In genomic region chr4:124884316-124884715, GRCh38 we compare ENCODE assay signal across 13 cellular contexts.
DNase-seq lines count a peak whose midpoint lies in the region; ATAC-seq and TF ChIP-seq lines count a peak whose summit lies in the region.
"Had no signal": no experiment of that assay in that cellular context is flagged by ENCODE, and none has a peak within 500 bp of the region (broad histone marks: within the 10 kb centered on the region; RNA-seq: fewer than 3 reads in every experiment).

No MANE protein-coding gene starts in this region.

- H3K79me2 ChIP-seq in H9 (ENCODE audit: insufficient read depth, low read length) (no peaks in the 10 kb centered on the region), mesendoderm (ENCODE audit: control insufficient read depth, insufficient read depth, low read length) (no peaks in the 10 kb centered on the region)

- intact Hi-C loops in CD4-positive, alpha-beta T cell (cut with DNase I, micrococcal nuclease) = no loop called here
- intact Hi-C loops in upper lobe of right lung (cut with DNase I) = no loop called here

- H3K56ac ChIP-seq in H9 (ENCODE audit: insufficient read length, low read depth, low read length) (no peak overlapping the region), mesendoderm (ENCODE audit: low read length) (no peak overlapping the region)

- no peak overlapping the region for H2BK20ac ChIP-seq in H9 (ENCODE audit: low read depth, low read length, poor library complexity, severe bottlenecking)

- H3K4me1 ChIP-seq in H9 (ENCODE audit: insufficient read depth, low read length) = no peaks in the 10 kb centered on the region
- H3K4me1 ChIP-seq in mesendoderm (ENCODE audit: control insufficient read depth, low read depth, low read length) = no peaks in the 10 kb centered on the region
- no peaks in the 10 kb centered on the region for H3K4me1 ChIP-seq in upper lobe of right lung
- H3K4me1 ChIP-seq: Caco-2, HAP-1 had no signal

- H4K91ac ChIP-seq in H9 (ENCODE audit: insufficient read length, low read depth, low read length) = no peak overlapping the region

- H2AK5ac ChIP-seq in H9 (ENCODE audit: insufficient read length, low read length) (no peak overlapping the region), mesendoderm (ENCODE audit: low read length) (no peak overlapping the region)

- no peak for TF ChIP-seq CTCF in H9 (conservative IDR thresholded peaks at IDR 0.05)
- no peak for TF ChIP-seq CTCF in WTC11 (IDR thresholded peaks at IDR 0.05)
- TF ChIP-seq CTCF in CD4-positive, alpha-beta T cell (IDR thresholded peaks at IDR 0.05) = no peak
- no peak for TF ChIP-seq CTCF in upper lobe of right lung (IDR thresholded peaks at IDR 0.05)

- WGBS in H9 (ENCODE audit: extremely low coverage, insufficient read length, low lambda C conversion rate) = no CpG with 5 or more reads among the region's 2 CpGs
- WGBS in mesendoderm (ENCODE audit: extremely low coverage, insufficient coverage, low lambda C conversion rate) = no CpG with 5 or more reads among the region's 2 CpGs

- H3K9me3 ChIP-seq in H9 (ENCODE audit: control insufficient read depth, low read depth, low read length) = no peaks in the 10 kb centered on the region
- no peaks in the 10 kb centered on the region for H3K9me3 ChIP-seq in CD4-positive, alpha-beta T cell (ENCODE audit: control insufficient read depth, low read length)
- H3K9me3 ChIP-seq in upper lobe of right lung = no peaks in the 10 kb centered on the region
- H3K9me3 ChIP-seq: Caco-2, HAP-1 had no signal

- no peak overlapping the region for H2BK12ac ChIP-seq in H9 (ENCODE audit: insufficient read length, low read depth, low read length)

- H3K4ac ChIP-seq in H9 (ENCODE audit: low read depth, low read length) = no peak overlapping the region
- H3K4ac ChIP-seq in mesendoderm (ENCODE audit: low read depth, low read length) = no peak overlapping the region

- H3K4me1 Mint-ChIP-seq in H9 (peaks cover 18% of the 10 kb centered on the region in 2 experiments), WTC11 (peaks cover 17% of the 10 kb centered on the region)
- H3K4me1 Mint-ChIP-seq in CD4-positive, alpha-beta T cell (ENCODE audit: low read depth) = no peaks in the 10 kb centered on the region

- H3T11ph ChIP-seq in H9 (ENCODE audit: low read length) = no peak overlapping the region

- H2AFZ ChIP-seq in H9 (ENCODE audit: low read length) = no peak overlapping the region

- no peak overlapping the region for H3K23ac ChIP-seq in H9 (ENCODE audit: insufficient read length, low read depth, low read length)
- H3K23ac ChIP-seq in mesendoderm (ENCODE audit: low read length) = no peak overlapping the region

- POLR2A ChIA-PET in WTC11 (lab: Charles Lee) = no interaction called here
- POLR2A ChIA-PET in CD4-positive, alpha-beta T cell (lab: Charles Lee) = no interaction called here

- no peaks in the 10 kb centered on the region for H3K9me3 Mint-ChIP-seq in H9
- H3K9me3 Mint-ChIP-seq in WTC11 = peaks cover 5% of the 10 kb centered on the region
- peaks cover 2% of the 10 kb centered on the region for H3K9me3 Mint-ChIP-seq in CD4-positive, alpha-beta T cell
- H3K9me3 Mint-ChIP-seq: HFFc6 had no signal

- H3K36me3 Mint-ChIP-seq in H9 (ENCODE audit: insufficient read depth in 1 of 3, low read depth in 3 of 3) (no peaks in the 10 kb centered on the region), WTC11 (0 out of 2 replicates have a peak, but pooled peaks cover 2% of the 10 kb centered on the region)
- H3K36me3 Mint-ChIP-seq in CD4-positive, alpha-beta T cell (ENCODE audit: low read depth) = no peaks in the 10 kb centered on the region
- H3K36me3 Mint-ChIP-seq: CD8-positive, alpha-beta T cell had no signal

- H3K23me2 ChIP-seq in H9 (ENCODE audit: insufficient read length, low read depth, low read length, poor library complexity, severe bottlenecking) = no peaks in the 10 kb centered on the region

- H3K4me2 ChIP-seq in H9 (ENCODE audit: insufficient read depth, insufficient read length, low read length) (no peak overlapping the region), mesendoderm (ENCODE audit: low read length) (no peak overlapping the region)

- H3K14ac ChIP-seq in H9 (ENCODE audit: insufficient read depth, low read length) = no peak overlapping the region

- H4K8ac ChIP-seq in H9 (replicated peaks; ENCODE audit: insufficient read length, low read depth, low read length) = no peak overlapping the region
- H4K8ac ChIP-seq in mesendoderm (ENCODE audit: low read depth, low read length) = no peak overlapping the region

- no peak overlapping the region for H4K5ac ChIP-seq in H9 (ENCODE audit: insufficient read length, low read depth, low read length)
- no peak overlapping the region for H4K5ac ChIP-seq in mesendoderm (ENCODE audit: low read length)

- H3K4me3 ChIP-seq in mesendoderm (ENCODE audit: low read length) (no peak overlapping the region), upper lobe of right lung (no peak overlapping the region)
- H3K4me3 ChIP-seq: HAP-1 had no signal

- H3K27me3 Mint-ChIP-seq in H9 (ENCODE audit: low read depth) (no peaks in the 10 kb centered on the region), WTC11 (ENCODE audit: low read depth) (no peaks in the 10 kb centered on the region)
- H3K27me3 Mint-ChIP-seq in CD4-positive, alpha-beta T cell = no peaks in the 10 kb centered on the region

- no peaks in the 10 kb centered on the region for H4K20me1 ChIP-seq in H9 (ENCODE audit: control insufficient read depth, insufficient read depth, insufficient read length)

- H3K9ac ChIP-seq in H9 (ENCODE audit: extremely low read depth, insufficient read length, low read length) (no peak overlapping the region), mesendoderm (ENCODE audit: low read length) (no peak overlapping the region)

- no peak overlapping the region for H2BK120ac ChIP-seq in H9 (ENCODE audit: low read depth, low read length, poor library complexity, severe bottlenecking)
- no peak overlapping the region for H2BK120ac ChIP-seq in mesendoderm (ENCODE audit: low read depth, low read length)

- H3K4me3 Mint-ChIP-seq in H9 (no peak overlapping the region), WTC11 (no peak overlapping the region)
- H3K4me3 Mint-ChIP-seq in CD4-positive, alpha-beta T cell = no peak overlapping the region
- H3K4me3 Mint-ChIP-seq: CD8-positive, alpha-beta T cell; HFFc6 had no signal

- H3K18ac ChIP-seq in H9 (ENCODE audit: insufficient read length, low read depth, low read length) (no peak overlapping the region), mesendoderm (ENCODE audit: low read length) (no peak overlapping the region)

- H3K36me3 ChIP-seq in mesendoderm (ENCODE audit: control insufficient read depth, insufficient read depth, low read length) (no peaks in the 10 kb centered on the region), upper lobe of right lung (no peaks in the 10 kb centered on the region)
- H3K36me3 ChIP-seq: HAP-1 had no signal

- no peaks in the 10 kb centered on the region for H3K27me3 ChIP-seq in H9 (ENCODE audit: insufficient read depth, low read length)
- H3K27me3 ChIP-seq in mesendoderm (ENCODE audit: insufficient read depth, low read length, poor library complexity) = no peaks in the 10 kb centered on the region
- H3K27me3 ChIP-seq in CD4-positive, alpha-beta T cell (ENCODE audit: control insufficient read depth, insufficient read depth, low read length) = no peaks in the 10 kb centered on the region
- H3K27me3 ChIP-seq in upper lobe of right lung = no peaks in the 10 kb centered on the region

- H2BK15ac ChIP-seq in H9 (ENCODE audit: low read depth, low read length) = no peak overlapping the region
- H2BK15ac ChIP-seq in mesendoderm (replicated peaks; ENCODE audit: low read depth) = no peak overlapping the region

- H3K27ac ChIP-seq in H9 (ENCODE audit: insufficient read length, low read depth, low read length) (no peak overlapping the region), mesendoderm (ENCODE audit: low read depth, low read length) (no peak overlapping the region), upper lobe of right lung (no peak overlapping the region)
- H3K27ac ChIP-seq in CD4-positive, alpha-beta T cell (ENCODE audit: low read depth, low read length) = no peak overlapping the region

- H3K79me1 ChIP-seq in H9 (ENCODE audit: insufficient read depth, low read depth, low read length, poor library complexity, severe bottlenecking) = no peaks in the 10 kb centered on the region
- no peaks in the 10 kb centered on the region for H3K79me1 ChIP-seq in mesendoderm (ENCODE audit: low read length)

- H3K27ac Mint-ChIP-seq in H9 (peak overlapping the region in 2 of 3 experiments; percentile 28 to 84; a peak in 2 of 7 replicates), WTC11 (no peak overlapping the region)
- no peak overlapping the region for H3K27ac Mint-ChIP-seq in CD4-positive, alpha-beta T cell
- H3K27ac Mint-ChIP-seq: CD8-positive, alpha-beta T cell; HFFc6 had no signal

- DNase-seq in H9 (no peak), WTC11 (ENCODE audit: low spot score) (no peak), mesendoderm (peak; percentile 42), upper lobe of right lung (no peak)
- no peak for DNase-seq in CD4-positive, alpha-beta T cell
- DNase-seq: C1 segment of cervical spinal cord; Caco-2; CD8-positive, alpha-beta T cell; DMS153; DND-41; HFFc6 had no signal

- no peak overlapping the region for H2BK5ac ChIP-seq in H9 (ENCODE audit: insufficient read length, low read length)
- H2BK5ac ChIP-seq in mesendoderm (ENCODE audit: low read length) = no peak overlapping the region

- ATAC-seq in WTC11 (peak; percentile 57), HG03097 (IDR thresholded peaks at IDR 0.05; ENCODE audit: low FRiP score, unreplicated experiment) (no peak), upper lobe of right lung (no peak)
- no peak for ATAC-seq in CD4-positive, alpha-beta T cell (ENCODE audit: poor library complexity)
- ATAC-seq: CD8-positive, alpha-beta T cell had no signal

- CTCF ChIA-PET in WTC11 (lab: Charles Lee) = no interaction called here
- CTCF ChIA-PET in CD4-positive, alpha-beta T cell (lab: Charles Lee) = no interaction called here

TF ChIP-seq in WTC11, 78 proteins besides CTCF, POLR2A, EP300 and RAD21 (continues in another document):
- TF ChIP-seq EMX1 (CRISPR knock-in tag; IDR thresholded peaks at IDR 0.05) = no peak
- TF ChIP-seq ZNF232 (CRISPR knock-in tag; IDR thresholded peaks at IDR 0.05) = no peak
- TF ChIP-seq USF1 (CRISPR knock-in tag; IDR thresholded peaks at IDR 0.05) = no peak
- TF ChIP-seq ESRRA (CRISPR knock-in tag; IDR thresholded peaks at IDR 0.05; ENCODE audit: borderline replicate concordance) = no peak

Comparison
In these comparisons a context has a peak if more than half of its experiments do, and no peak if none do; other contexts are left out.
1. H3K27ac Mint-ChIP-seq: peak in H9 (2 of 3); none in WTC11 (single experiment) and CD4-positive, alpha-beta T cell (single experiment).